In genomic region chr17:37278247-37278894, GRCh38 we compare ENCODE assay signal across 25 cellular contexts.
"Had no signal": no experiment of that assay in that cellular context is flagged by ENCODE, and none has a peak within 500 bp of the region (broad histone marks: within the 10 kb centered on the region; RNA-seq: fewer than 3 reads in every experiment).

No MANE protein-coding gene starts in this region.

- H3K9me3 Mint-ChIP-seq: memory B cell; naive thymus-derived CD8-positive, alpha-beta T cell; neural crest cell had no signal

- H3K4me1 Mint-ChIP-seq: activated CD4-positive, alpha-beta T cell treated with anti-CD3 and anti-CD28 coated beads for 36 hours; memory B cell had no signal

- H3K4me3 Mint-ChIP-seq: activated CD4-positive, alpha-beta T cell treated with anti-CD3 and anti-CD28 coated beads for 36 hours; activated CD8-positive, alpha-beta memory T cell treated with anti-CD3 and anti-CD28 coated beads, Interleukin-2, amount 10 ng/mL, durations not matched to agents 7 days and 5 days; activated CD8-positive, alpha-beta T cell treated with anti-CD3 and anti-CD28 coated beads, Interleukin-2, amount 10 ng/mL, durations not matched to agents 7 days and 5 days; activated naive CD8-positive, alpha-beta T cell; memory B cell; naive thymus-derived CD8-positive, alpha-beta T cell; neural crest cell had no signal

- H3K27me3 Mint-ChIP-seq: activated CD4-positive, alpha-beta T cell treated with anti-CD3 and anti-CD28 coated beads for 36 hours; activated CD8-positive, alpha-beta memory T cell treated with anti-CD3 and anti-CD28 coated beads, Interleukin-2, amount 10 ng/mL, durations not matched to agents 7 days and 5 days; activated naive CD8-positive, alpha-beta T cell; memory B cell; naive thymus-derived CD8-positive, alpha-beta T cell had no signal

- DNase-seq: activated CD4-positive, alpha-beta T cell treated with anti-CD3 and anti-CD28 coated beads for 36 hours; activated CD4-positive, CD25-positive, alpha-beta regulatory T cell; activated CD8-positive, alpha-beta memory T cell treated with anti-CD3 and anti-CD28 coated beads, Interleukin-2, amount 10 ng/mL, durations not matched to agents 7 days and 5 days; activated CD8-positive, alpha-beta T cell treated with anti-CD3 and anti-CD28 coated beads, Interleukin-2, amount 10 ng/mL, durations not matched to agents 7 days and 5 days; activated effector memory CD4-positive, alpha-beta T cell treated with Interleukin-2 at 50 U/mL for 16 hours; activated naive CD4-positive, alpha-beta T cell treated with Interleukin-2 at 50 U/mL for 16 hours; activated T-cell treated with anti-CD3 and anti-CD28 coated beads, Interleukin-2, amount 50 U/mL, for 48 hours; adrenal gland; aorta; body of pancreas; dorsolateral prefrontal cortex; effector memory CD4-positive, alpha-beta T cell; hippocampal formation; left colon; naive thymus-derived CD8-positive, alpha-beta T cell; nucleus accumbens; right cardiac atrium; spleen; stimulated activated naive CD4-positive, alpha-beta T cell; T-helper 2 cell; transverse colon had no signal

- ATAC-seq: activated CD4-positive, alpha-beta T cell treated with anti-CD3 and anti-CD28 coated beads for 36 hours; activated CD8-positive, alpha-beta memory T cell treated with anti-CD3 and anti-CD28 coated beads, Interleukin-2, amount 10 ng/mL, durations not matched to agents 7 days and 5 days; activated CD8-positive, alpha-beta T cell treated with anti-CD3 and anti-CD28 coated beads, Interleukin-2, amount 10 ng/mL, durations not matched to agents 7 days and 5 days; body of pancreas; gastroesophageal sphincter; left colon; naive thymus-derived CD8-positive, alpha-beta T cell; right cardiac atrium had no signal

- H3K27ac Mint-ChIP-seq: activated CD4-positive, alpha-beta T cell treated with anti-CD3 and anti-CD28 coated beads for 36 hours; activated CD8-positive, alpha-beta memory T cell treated with anti-CD3 and anti-CD28 coated beads, Interleukin-2, amount 10 ng/mL, durations not matched to agents 7 days and 5 days; activated CD8-positive, alpha-beta T cell treated with anti-CD3 and anti-CD28 coated beads, Interleukin-2, amount 10 ng/mL, durations not matched to agents 7 days and 5 days; activated naive CD8-positive, alpha-beta T cell; memory B cell; naive thymus-derived CD8-positive, alpha-beta T cell had no signal
